Comparison of ENCODE assay signal across 22 cellular contexts in the genomic region with DNA sequence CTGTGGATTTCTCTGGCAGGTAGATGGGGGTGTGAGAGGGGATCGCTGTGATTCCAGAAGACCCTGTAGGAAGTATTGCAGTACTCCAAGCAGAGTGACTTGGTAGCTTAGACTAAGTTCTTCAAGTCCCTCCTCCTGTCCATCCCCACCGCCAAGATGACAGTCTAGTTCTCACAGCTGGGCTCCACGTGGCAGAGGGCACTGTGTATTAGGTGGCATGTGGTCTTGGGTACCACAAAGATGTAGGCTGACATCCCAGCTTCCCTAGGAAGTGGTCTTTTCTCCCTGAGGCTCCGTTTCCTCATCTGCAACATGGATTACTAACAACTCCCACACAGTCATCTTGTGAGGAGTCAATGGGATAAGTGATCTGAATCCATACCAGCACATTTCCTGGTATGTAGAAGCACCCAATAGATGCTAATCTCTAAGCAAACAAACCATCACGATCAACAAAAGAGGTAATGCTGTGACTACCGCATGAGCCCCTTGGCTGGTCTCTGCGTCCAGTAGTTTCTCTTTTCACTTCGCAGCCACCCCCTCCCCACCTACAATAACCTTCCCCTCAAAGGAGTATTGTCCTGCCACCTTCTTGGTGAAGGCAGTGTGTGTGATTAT.
"Had no signal": no experiment of that assay in that cellular context is flagged by ENCODE, and none has a peak within 500 bp of the region (broad histone marks: within the 10 kb centered on the region; RNA-seq: fewer than 3 reads in every experiment).

No MANE protein-coding gene starts in this region.

- H3K27ac ChIP-seq: colonic mucosa, esophagus muscularis mucosa, foreskin keratinocyte, gastroesophageal sphincter, heart right ventricle, left lung, prostate gland, right atrium auricular region, skin epidermis, suprapubic skin, transverse colon had no signal

- H3K27ac Mint-ChIP-seq: dendritic cell treated with granulocyte-macrophage colony-stimulating factor and Interleukin-4, amounts not matched to agents 40 ng/mL and 50 ng/mL, for 4 days; naive thymus-derived CD8-positive, alpha-beta T cell; nephron progenitor cell; stimulated activated naive CD8-positive, alpha-beta T cell treated with anti-CD3 and anti-CD28 coated beads, Interleukin-15, amount 100 ng/mL, for 72 hours had no signal

- H3K4me3 ChIP-seq: colonic mucosa, esophagus muscularis mucosa, gastroesophageal sphincter, heart right ventricle, left lung, prostate gland, right atrium auricular region, skin epidermis, suprapubic skin, transverse colon had no signal

- H3K4me1 Mint-ChIP-seq: naive thymus-derived CD8-positive, alpha-beta T cell; stimulated activated naive CD8-positive, alpha-beta T cell treated with anti-CD3 and anti-CD28 coated beads, Interleukin-15, amount 100 ng/mL, for 72 hours had no signal

- H3K27me3 Mint-ChIP-seq: dendritic cell treated with granulocyte-macrophage colony-stimulating factor and Interleukin-4, amounts not matched to agents 40 ng/mL and 50 ng/mL, for 4 days had no signal

- H3K36me3 ChIP-seq: colonic mucosa, esophagus muscularis mucosa, gastroesophageal sphincter, heart right ventricle, left lung, prostate gland, right atrium auricular region, suprapubic skin, transverse colon had no signal

- H3K4me3 Mint-ChIP-seq: dendritic cell treated with granulocyte-macrophage colony-stimulating factor and Interleukin-4, amounts not matched to agents 40 ng/mL and 50 ng/mL, for 4 days; naive thymus-derived CD8-positive, alpha-beta T cell; nephron progenitor cell; stimulated activated naive CD8-positive, alpha-beta T cell treated with anti-CD3 and anti-CD28 coated beads, Interleukin-15, amount 100 ng/mL, for 72 hours had no signal

- H3K27me3 ChIP-seq: colonic mucosa, foreskin keratinocyte, right atrium auricular region, suprapubic skin, transverse colon had no signal

- H3K9me3 ChIP-seq: colonic mucosa, esophagus muscularis mucosa, gastroesophageal sphincter, heart right ventricle, left lung, prostate gland, right atrium auricular region, suprapubic skin, transverse colon had no signal

- H3K4me1 ChIP-seq: colonic mucosa, esophagus muscularis mucosa, foreskin keratinocyte, gastroesophageal sphincter, heart right ventricle, left lung, prostate gland, right atrium auricular region, suprapubic skin, transverse colon had no signal

- DNase-seq: colonic mucosa; effector CD8-positive, alpha-beta T cell; foreskin keratinocyte; heart right ventricle; hippocampal formation; kidney; left lung; naive thymus-derived CD8-positive, alpha-beta T cell; nephron progenitor cell; nucleus accumbens; stimulated activated CD4-positive, alpha-beta T cell treated with anti-CD3 and anti-CD28 coated beads, Interleukin-15, amount 100 ng/mL, for 24 hours; stimulated activated CD4-positive, alpha-beta T cell treated with anti-CD3 and anti-CD28 coated beads, Interleukin-2, amount 100 ng/mL, for 48 hours; stimulated activated naive CD4-positive, alpha-beta T cell; stimulated activated naive CD8-positive, alpha-beta T cell treated with anti-CD3 and anti-CD28 coated beads, Interleukin-15, amount 100 ng/mL, for 72 hours; transverse colon had no signal

- ATAC-seq: foreskin keratinocyte; gastroesophageal sphincter; heart right ventricle; left lung; naive thymus-derived CD8-positive, alpha-beta T cell; stimulated activated naive CD8-positive, alpha-beta T cell treated with anti-CD3 and anti-CD28 coated beads, Interleukin-15, amount 100 ng/mL, for 72 hours had no signal
